ENCODE assay signal across 8 cellular contexts in the genomic region with DNA sequence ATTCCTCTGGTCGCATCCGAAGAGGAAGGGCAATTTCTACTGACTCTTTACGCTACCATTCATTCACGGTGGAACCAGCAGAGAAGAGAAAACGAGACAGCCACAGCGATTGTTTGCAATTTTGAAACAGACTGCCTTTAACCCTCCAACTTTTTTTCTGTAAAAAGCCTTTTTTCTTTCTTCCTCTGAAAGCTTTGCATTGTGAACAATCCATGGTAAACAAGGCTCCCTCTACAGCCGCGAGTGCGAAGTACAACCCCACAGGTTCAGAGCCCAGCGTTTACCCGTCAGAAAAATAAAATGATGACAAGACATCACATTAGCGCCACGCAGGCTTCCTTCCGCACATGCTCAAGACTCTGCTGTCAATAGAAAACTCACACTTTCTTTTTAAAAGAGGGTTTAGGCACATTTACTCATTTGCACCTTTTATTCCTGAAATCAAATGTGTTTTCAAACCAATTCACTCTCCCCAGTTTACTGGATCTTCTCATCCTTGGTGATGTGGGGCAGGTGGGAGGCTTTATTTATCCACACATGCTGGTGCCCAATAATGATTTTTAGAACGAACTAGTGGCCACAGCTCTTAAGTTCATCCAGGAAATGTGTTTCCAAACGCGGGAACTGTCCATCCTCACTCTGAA.
A peak's percentile ranks its signal among the peaks of the same experiment; 100 is the strongest.
DNase-seq lines count a peak whose midpoint lies in the region; ATAC-seq and TF ChIP-seq lines count a peak whose summit lies in the region.

No MANE protein-coding gene starts in this region.

- DNase-seq in DMS53 (lab: John Stamatoyannopoulos, UW): peak; percentile 91
- DNase-seq in HFF-Myc (ENCODE audit: extremely low read depth, low read depth): peak; percentile 65
- DNase-seq in NCI-H1694 treated with DMSO at 0.1 percent for 48 hours (lab: John Stamatoyannopoulos, UW): peak; percentile 74
- DNase-seq in T-helper 2 cell treated with Interferon-gamma antibody and Interleukin-4, amounts not matched to agents 5 μg/mL and 100 μg/mL, for 36 hours (ENCODE audit: low spot score): peak; percentile 73
- DNase-seq in ascending aorta (ENCODE audit: low spot score in 2 of 2): peak; percentile 51 to 87
- DNase-seq in hippocampal formation (lab: John Stamatoyannopoulos, UW): peak; percentile 69 to 96
- no peak for DNase-seq in retinal pigment epithelial cell (ENCODE audit: low read depth)

- H3K4me1 ChIP-seq in ascending aorta: peaks cover 0 to 11% of the 10 kb centered on the region in 2 donors

- H3K27ac ChIP-seq in ascending aorta: no peak overlapping the region

- intact Hi-C loops in ascending aorta (cut with DNase I): loop anchor here (1.0 to 2.0 kb wide), 3 partner anchors 126 to 278 kb away; a partner anchor contains a TSS

- peaks cover 3% of the 10 kb centered on the region for H3K27me3 Mint-ChIP-seq in T-helper 2 cell treated with Interferon-gamma antibody and Interleukin-4, amounts not matched to agents 5 μg/mL and 100 μg/mL, for 36 hours (ENCODE audit: low read depth)

- H3K4me1 Mint-ChIP-seq in T-helper 2 cell treated with Interferon-gamma antibody and Interleukin-4, amounts not matched to agents 5 μg/mL and 100 μg/mL, for 36 hours (ENCODE audit: low read depth): peaks cover 12% of the 10 kb centered on the region

- peaks cover 10% of the 10 kb centered on the region for H3K36me3 Mint-ChIP-seq in T-helper 2 cell treated with Interferon-gamma antibody and Interleukin-4, amounts not matched to agents 5 μg/mL and 100 μg/mL, for 36 hours (ENCODE audit: low read depth)

- no peaks in the 10 kb centered on the region for H3K36me3 ChIP-seq in ascending aorta

- H3K27ac Mint-ChIP-seq in T-helper 2 cell treated with Interferon-gamma antibody and Interleukin-4, amounts not matched to agents 5 μg/mL and 100 μg/mL, for 36 hours: peak overlapping the region; percentile 83

- H3K9me3 Mint-ChIP-seq in T-helper 2 cell treated with Interferon-gamma antibody and Interleukin-4, amounts not matched to agents 5 μg/mL and 100 μg/mL, for 36 hours: no peaks in the 10 kb centered on the region

- H3K9me3 ChIP-seq in ascending aorta: no peaks in the 10 kb centered on the region

- no peak for ATAC-seq in GM18520 (IDR thresholded peaks at IDR 0.05; ENCODE audit: unreplicated experiment)

- H3K4me3 Mint-ChIP-seq in T-helper 2 cell treated with Interferon-gamma antibody and Interleukin-4, amounts not matched to agents 5 μg/mL and 100 μg/mL, for 36 hours: peak overlapping the region; percentile 88

- TF ChIP-seq CTCF in HFF-Myc (IDR thresholded peaks at IDR 0.05; ENCODE audit: low read depth, low read length, missing control alignments) (peak; percentile 78), ascending aorta (IDR thresholded peaks at IDR 0.05) (peak; percentile 69 to 81 (median 74)), retinal pigment epithelial cell (conservative IDR thresholded peaks at IDR 0.05; ENCODE audit: low read depth, low read length) (peak; percentile 88)

- H3K4me3 ChIP-seq in HFF-Myc (replicated peaks; ENCODE audit: low read depth, low read length) (peak overlapping the region; percentile 62), ascending aorta (peak overlapping the region in 1 of 2 donors; percentile 88), retinal pigment epithelial cell (ENCODE audit: low read length) (peak overlapping the region; percentile 63)

- no peaks in the 10 kb centered on the region for H3K27me3 ChIP-seq in ascending aorta
